In the genomic region with DNA sequence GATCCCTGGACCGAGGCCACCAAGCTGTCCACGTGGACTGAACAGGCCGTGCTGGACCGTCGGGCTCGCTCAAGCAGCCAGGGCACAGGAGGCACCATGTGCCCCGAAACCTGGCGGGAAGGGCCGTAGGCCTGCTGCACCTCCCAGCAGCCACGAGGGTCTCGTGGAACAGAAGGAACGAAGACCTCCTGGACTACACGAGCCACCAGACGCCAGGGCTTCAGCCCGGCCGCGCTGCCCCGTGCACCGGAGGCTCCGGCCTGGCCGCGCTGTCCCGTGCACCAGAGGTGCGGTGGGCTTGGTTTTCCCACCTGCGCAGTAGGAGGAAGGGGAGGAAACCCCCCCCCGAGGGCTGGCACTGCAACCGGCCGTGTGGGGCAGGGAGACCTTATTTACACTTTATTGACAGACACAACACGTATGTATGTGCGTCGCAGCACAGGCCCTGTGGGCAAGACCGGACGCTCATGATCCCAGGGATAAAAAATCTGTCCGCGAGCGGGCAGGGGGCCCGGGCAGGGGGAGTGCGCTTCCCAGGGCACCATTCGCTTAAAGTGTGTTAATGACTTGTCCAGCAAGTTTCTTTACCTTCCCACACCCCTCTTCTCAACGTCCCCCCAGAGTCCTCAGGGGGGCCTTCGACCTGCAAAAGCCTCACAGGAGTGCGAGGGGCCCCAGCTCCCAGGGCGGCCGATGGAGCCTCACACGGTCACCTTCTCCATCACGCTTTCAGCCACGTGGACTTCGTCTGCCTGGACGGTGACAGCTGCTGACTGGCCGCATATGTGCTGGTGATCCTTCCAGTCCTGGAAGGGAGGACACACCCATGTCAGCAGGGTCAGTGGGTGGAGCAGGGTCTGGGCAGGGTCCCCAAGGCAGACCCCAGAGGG, we compare ENCODE assay signal across 35 cellular contexts. TPM values are rescaled to one million over a fixed set of nuclear protein-coding genes. Genes with fewer than 3 reads are reported as not detected.
DNase-seq lines count a peak whose midpoint lies in the region; ATAC-seq, FAIRE-seq and TF ChIP-seq lines count a peak whose summit lies in the region.
"Had no signal": no experiment of that assay in that cellular context is flagged by ENCODE, and none has a peak within 500 bp of the region (broad histone marks: within the 10 kb centered on the region; RNA-seq: fewer than 3 reads in every experiment).

No MANE protein-coding gene starts in this region.

- H3K9me3 Mint-ChIP-seq in activated T-helper 2 cell treated with anti-CD3 and anti-CD28 coated beads, Interferon-gamma antibody, Interleukin-2, Interleukin-4, amounts not matched to agents 10 μg/mL and 5 μg/mL and 100 μg/mL, durations not matched to agents 14 hours and 24 hours and 36 hours, result no peaks in the 10 kb centered on the region
- H3K9me3 Mint-ChIP-seq: activated CD4-positive, alpha-beta memory T cell treated with anti-CD3 and anti-CD28 coated beads for 36 hours; effector memory CD8-positive, alpha-beta T cell; GM23338; immature natural killer cell; nephron; stimulated activated memory B cell treated with anti-CD40 and anti-IgM and Interleukin-4, amounts not matched to agents 10 μg/mL and 1 μg/mL and 100 μg/mL, for 72 hours; T-helper 2 cell treated with Interferon-gamma antibody and Interleukin-4, amounts not matched to agents 5 μg/mL and 100 μg/mL, for 36 hours had no signal

- TF ChIP-seq CTCF in GM12878 (IDR thresholded peaks at IDR 0.05 in 2 of 3, conservative IDR thresholded peaks at IDR 0.05 in 1 of 3; ENCODE audit: control insufficient read depth in 2 of 3, extremely low read depth in 1 of 3, insufficient read depth in 1 of 3, low read depth in 3 of 3, low read length in 3 of 3) (no peak), transverse colon (IDR thresholded peaks at IDR 0.05) (no peak)

- no peaks in the 10 kb centered on the region for H4K20me1 ChIP-seq in GM12878 (ENCODE audit: control insufficient read depth, insufficient read depth)

- no peaks in the 10 kb centered on the region for H3K4me1 Mint-ChIP-seq in activated T-helper 2 cell treated with anti-CD3 and anti-CD28 coated beads, Interferon-gamma antibody, Interleukin-2, Interleukin-4, amounts not matched to agents 10 μg/mL and 5 μg/mL and 100 μg/mL, durations not matched to agents 14 hours and 24 hours and 36 hours (ENCODE audit: low read depth)
- H3K4me1 Mint-ChIP-seq: nephron had no signal

- TF ChIP-seq POLR2A in GM12878 (IDR thresholded peaks at IDR 0.05; ENCODE audit: low read depth, low read length) (0 out of 2 replicates have a peak, but pooled peaks have one; percentile 16), transverse colon (IDR thresholded peaks at IDR 0.05) (no peak)

- ATAC-seq in GM12878, result no peak
- ATAC-seq: effector memory CD8-positive, alpha-beta T cell; GM23338; left cardiac atrium; mucosa of descending colon; stimulated activated memory B cell treated with anti-CD40 and anti-IgM and Interleukin-4, amounts not matched to agents 10 μg/mL and 1 μg/mL and 100 μg/mL, for 72 hours had no signal

- no peak overlapping the region for H3K4me2 ChIP-seq in GM12878 (ENCODE audit: control insufficient read depth, insufficient read depth)
- H3K4me2 ChIP-seq: BLaER1, GM23338 had no signal

- H3K36me3 Mint-ChIP-seq in activated T-helper 2 cell treated with anti-CD3 and anti-CD28 coated beads, Interferon-gamma antibody, Interleukin-2, Interleukin-4, amounts not matched to agents 10 μg/mL and 5 μg/mL and 100 μg/mL, durations not matched to agents 14 hours and 24 hours and 36 hours (ENCODE audit: low read depth), result peaks cover 10% of the 10 kb centered on the region

- H3K27ac Mint-ChIP-seq in activated T-helper 2 cell treated with anti-CD3 and anti-CD28 coated beads, Interferon-gamma antibody, Interleukin-2, Interleukin-4, amounts not matched to agents 10 μg/mL and 5 μg/mL and 100 μg/mL, durations not matched to agents 14 hours and 24 hours and 36 hours, result no peak overlapping the region
- H3K27ac Mint-ChIP-seq: activated CD4-positive, alpha-beta memory T cell treated with anti-CD3 and anti-CD28 coated beads for 36 hours; GM23338; immature natural killer cell; nephron; stimulated activated memory B cell treated with anti-CD40 and anti-IgM and Interleukin-4, amounts not matched to agents 10 μg/mL and 1 μg/mL and 100 μg/mL, for 72 hours; T-helper 2 cell treated with Interferon-gamma antibody and Interleukin-4, amounts not matched to agents 5 μg/mL and 100 μg/mL, for 36 hours had no signal

- in situ Hi-C loops in GM12878 (cut with MboI) (no loop called here), transverse colon (cut with MboI; ENCODE audit: low pct_ligation_motif_present in 1 of 4, low pct_unique_long_range_greater_than_20kb in 1 of 4, low sequenced_read_pairs in 3 of 4) (no loop called here)

- no peak overlapping the region for H3K4me3 Mint-ChIP-seq in activated T-helper 2 cell treated with anti-CD3 and anti-CD28 coated beads, Interferon-gamma antibody, Interleukin-2, Interleukin-4, amounts not matched to agents 10 μg/mL and 5 μg/mL and 100 μg/mL, durations not matched to agents 14 hours and 24 hours and 36 hours (ENCODE audit: low read depth)
- H3K4me3 Mint-ChIP-seq: activated CD4-positive, alpha-beta memory T cell treated with anti-CD3 and anti-CD28 coated beads for 36 hours; effector memory CD8-positive, alpha-beta T cell; GM23338; immature natural killer cell; nephron; stimulated activated memory B cell treated with anti-CD40 and anti-IgM and Interleukin-4, amounts not matched to agents 10 μg/mL and 1 μg/mL and 100 μg/mL, for 72 hours; T-helper 2 cell treated with Interferon-gamma antibody and Interleukin-4, amounts not matched to agents 5 μg/mL and 100 μg/mL, for 36 hours had no signal

- SMC1A ChIA-PET in GM12878 (lab: Charles Lee; ENCODE audit: uncharacterized antibody, unreplicated experiment), result no interaction called here

- H3K27ac ChIP-seq in GM12878 (ENCODE audit: control insufficient read depth, insufficient read depth), result no peak overlapping the region
- H3K27ac ChIP-seq in transverse colon, result no peak overlapping the region
- H3K27ac ChIP-seq: BLaER1, coronary artery, ovary had no signal

- WGBS in GM12878 (ENCODE audit: insufficient coverage, insufficient replicate concordance, low lambda C conversion rate, missing lambda C conversion rate), result 92% methylated on average over 50 of the region's 50 CpGs
- 86% methylated on average over 50 of the region's 50 CpGs; no CpG with 5 or more reads in 1 of the 2 donors for WGBS in transverse colon (ENCODE audit: low coverage in 1 of 2), 2 donors

- H3K27me3 Mint-ChIP-seq in activated T-helper 2 cell treated with anti-CD3 and anti-CD28 coated beads, Interferon-gamma antibody, Interleukin-2, Interleukin-4, amounts not matched to agents 10 μg/mL and 5 μg/mL and 100 μg/mL, durations not matched to agents 14 hours and 24 hours and 36 hours (ENCODE audit: low read depth), result peaks cover 3% of the 10 kb centered on the region

- CTCF ChIA-PET in GM12878 (lab: Yijun Ruan, JAX), result no interaction called here

- H3K4me1 ChIP-seq in GM12878 (ENCODE audit: control insufficient read depth, insufficient read depth, low read length) (peaks cover 13% of the 10 kb centered on the region), transverse colon (peaks cover 0 to 2% (median 0%) of the 10 kb centered on the region in 4 donors)

- H3K36me3 ChIP-seq in GM12878 (ENCODE audit: control insufficient read depth in 2 of 2, insufficient read depth in 2 of 2, low read length in 1 of 2) (peaks cover 0 to 2% of the 10 kb centered on the region in 2 experiments; a peak in 3 of 4 replicates), transverse colon (no peaks in the 10 kb centered on the region)
- H3K36me3 ChIP-seq: ovary had no signal

- POLR2A ChIA-PET in GM12878 (lab: Charles Lee), result interaction anchor here (0.6 kb wide), 1 partner anchor 275 kb away, joined by 5 read pairs; no protein-coding TSS in a partner anchor

- DNase-seq in D341Med (ENCODE audit: low spot score), result peak; percentile 29
- no peak for DNase-seq in GM12878 (ENCODE audit: low read depth, low spot score)
- DNase-seq in activated T-helper 2 cell treated with anti-CD3 and anti-CD28 coated beads, Interferon-gamma antibody, Interleukin-2, Interleukin-4, amounts not matched to agents 10 μg/mL and 5 μg/mL and 100 μg/mL, durations not matched to agents 14 hours and 24 hours and 36 hours (ENCODE audit: low spot score), result no peak
- DNase-seq in transverse colon, result no peak
- DNase-seq: activated CD4-positive, alpha-beta memory T cell treated with anti-CD3 and anti-CD28 coated beads for 36 hours; activated CD4-positive, CD25-positive, alpha-beta regulatory T cell treated with anti-CD3 and anti-CD28 coated beads, Interleukin-2, amount 50 U/mL, for 72 hours; activated naive CD4-positive, alpha-beta T cell treated with Interleukin-2 at 50 U/mL for 16 hours; caudate nucleus; effector memory CD8-positive, alpha-beta T cell; hippocampal formation; immature natural killer cell; left cardiac atrium; mucosa of descending colon; NCI-H1092 treated with DMSO at 0.1 percent for 48 hours; NCI-H187; NCI-H82; ovary; SIG-M5; trophoblast cell had no signal

- no peak for TF ChIP-seq EP300 in GM12878 (IDR thresholded peaks at IDR 0.05; ENCODE audit: borderline replicate concordance in 1 of 2, control insufficient read depth in 1 of 2, low read depth in 2 of 2, low read length in 2 of 2)
- no peak for TF ChIP-seq EP300 in transverse colon (IDR thresholded peaks at IDR 0.05; ENCODE audit: low read depth)

- H3K9me3 ChIP-seq in GM12878 (replicated peaks; ENCODE audit: control insufficient read depth, insufficient read depth, low read length) (no peaks in the 10 kb centered on the region), transverse colon (no peaks in the 10 kb centered on the region)
- H3K9me3 ChIP-seq: BLaER1, mucosa of descending colon, ovary had no signal

- intact Hi-C loops in GM12878 (cut with micrococcal nuclease; ENCODE audit: unreplicated experiment) (no loop called here), transverse colon (cut with DNase I; ENCODE audit: low total_unique reads) (no loop called here)
- intact Hi-C loops in activated T-helper 2 cell treated with anti-CD3 and anti-CD28 coated beads, Interferon-gamma antibody, Interleukin-2, Interleukin-4, amounts not matched to agents 10 μg/mL and 5 μg/mL and 100 μg/mL, durations not matched to agents 14 hours and 24 hours and 36 hours (cut with micrococcal nuclease), result no loop called here

- H3K4me3 ChIP-seq in GM12878 (no peak overlapping the region), transverse colon (no peak overlapping the region)
- H3K4me3 ChIP-seq: BLaER1, coronary artery, GM23338, mucosa of descending colon, ovary had no signal

- no TSS peak for BruUV-seq in GM12878 (replicated peaks; lab: Mats Ljungman, UMichigan)

- H3K79me2 ChIP-seq in GM12878 (ENCODE audit: control insufficient read depth, insufficient read depth, low read length), result no peaks in the 10 kb centered on the region

- FAIRE-seq in GM12878 (lab: Jason Lieb, UNC), result no peak
- FAIRE-seq: GM12891, RCC 7860 had no signal

- RAD21 ChIA-PET in GM12878 (lab: Charles Lee; ENCODE audit: unreplicated experiment), result no interaction called here

- no peak overlapping the region for H2AFZ ChIP-seq in GM12878 (ENCODE audit: control insufficient read depth, low read depth, low read length)
- H2AFZ ChIP-seq: GM23338 had no signal

- no peak for TF ChIP-seq RAD21 in GM12878 (IDR thresholded peaks at IDR 0.05; ENCODE audit: insufficient read depth, low read depth, low read length)

- H3K27me3 ChIP-seq in GM12878 (replicated peaks in 1 of 2; ENCODE audit: control insufficient read depth in 2 of 2, insufficient read depth in 2 of 2, low read length in 1 of 2), result no peaks in the 10 kb centered on the region
- peaks cover 12% of the 10 kb centered on the region for H3K27me3 ChIP-seq in transverse colon
- H3K27me3 ChIP-seq: ovary had no signal

- H3K9ac ChIP-seq in GM12878 (ENCODE audit: control insufficient read depth, insufficient read depth, low read length), result no peak overlapping the region
- H3K9ac ChIP-seq: BLaER1 had no signal

RNA-seq across cellular contexts. Expression of a gene that starts 7.0 kb away (rescaled TPM):
- 0.37 and 0.40 TPM in 2 replicates for total RNA-seq in GM12878 (2013; cell fraction: nucleolus; rRNA removed)
- total RNA-seq in GM12878 (2014; rRNA removed), result not detected in 2 replicates
- total RNA-seq in GM12878 (2014; rRNA removed; fragmentation: Illumina TruSeq; extraction: Trizol), result not detected in 2 replicates
- 0.24 TPM in 1 of 2 replicates, not detected in the other for total RNA-seq in GM12878 (2021)
- polyA plus RNA-seq in GM12878 (2011; ENCODE audit: low read depth), result not detected
- polyA plus RNA-seq in GM12878 (2011; rRNA removed), result not detected in 2 replicates
- polyA plus RNA-seq in GM12878 (2011; cell fraction: cytosol; rRNA removed), result not detected in 2 replicates
- polyA plus RNA-seq in GM12878 (2011; cell fraction: nucleus; rRNA removed), result 0.07 and 0.12 TPM in 2 replicates
- 0.08 and 0.26 TPM in 2 replicates for polyA plus RNA-seq in GM12878 (2012)
- polyA plus RNA-seq in GM12878 (2014; fragmentation: Illumina TruSeq; extraction: Trizol), result not detected in 2 replicates
- polyA plus RNA-seq in GM12878 (2014; fragmentation: Nextera tagmentation; extraction: Ambion mirVana), result not detected
- not detected in 2 replicates for polyA plus RNA-seq in GM12878 (2014; rRNA removed)
- not detected for polyA plus RNA-seq in GM12878 (2016; fragmentation: Nextera tagmentation; extraction: Ambion mirVana)
- not detected in 2 replicates for polyA minus RNA-seq in GM12878 (2011; rRNA and poly(A)+ RNA removed)
- polyA minus RNA-seq in GM12878 (2011; cell fraction: cytosol; rRNA and poly(A)+ RNA removed), result not detected in 2 replicates
- 0.29 TPM in 1 of 2 replicates, not detected in the other for polyA minus RNA-seq in GM12878 (2011; cell fraction: nucleus; rRNA and poly(A)+ RNA removed)
- 0.18 and 0.30 TPM in 2 replicates for total RNA-seq in activated T-helper 2 cell treated with anti-CD3 and anti-CD28 coated beads, Interferon-gamma antibody, Interleukin-2, Interleukin-4, amounts not matched to agents 10 μg/mL and 5 μg/mL and 100 μg/mL, durations not matched to agents 14 hours and 24 hours and 36 hours
- total RNA-seq in transverse colon, result not detected
- total RNA-seq: epithelial cell of proximal tubule, lung microvascular endothelial cell, M059J, skeletal muscle tissue had no signal
- polyA plus RNA-seq: immature natural killer cell had no signal

RNA-seq across cellular contexts. Expression of a gene that starts 17.1 kb away (rescaled TPM):
- not detected in 2 replicates for total RNA-seq in GM12878 (2013; cell fraction: nucleolus; rRNA removed)
- total RNA-seq in GM12878 (2014; rRNA removed) (not detected in 2 replicates), GM12878 (2014; rRNA removed; fragmentation: Illumina TruSeq; extraction: Trizol) (not detected in 2 replicates), GM12878 (2021) (not detected in 2 replicates), transverse colon (not detected)
- polyA plus RNA-seq in GM12878 (2011; ENCODE audit: low read depth), result not detected
- polyA plus RNA-seq in GM12878 (2011; rRNA removed) (not detected in 2 replicates), GM12878 (2014; fragmentation: Illumina TruSeq; extraction: Trizol) (not detected in 2 replicates), GM12878 (2014; fragmentation: Nextera tagmentation; extraction: Ambion mirVana) (not detected), GM12878 (2014; rRNA removed) (not detected in 2 replicates), GM12878 (2016; fragmentation: Nextera tagmentation; extraction: Ambion mirVana) (not detected)
- not detected in 2 replicates for polyA plus RNA-seq in GM12878 (2011; cell fraction: cytosol; rRNA removed)
- not detected in 2 replicates for polyA plus RNA-seq in GM12878 (2011; cell fraction: nucleus; rRNA removed)
- polyA plus RNA-seq in GM12878 (2012), result not detected in 2 replicates
- not detected in 2 replicates for polyA minus RNA-seq in GM12878 (2011; rRNA and poly(A)+ RNA removed)
- polyA minus RNA-seq in GM12878 (2011; cell fraction: cytosol; rRNA and poly(A)+ RNA removed), result not detected in 2 replicates
- not detected in 2 replicates for polyA minus RNA-seq in GM12878 (2011; cell fraction: nucleus; rRNA and poly(A)+ RNA removed)
- total RNA-seq in activated T-helper 2 cell treated with anti-CD3 and anti-CD28 coated beads, Interferon-gamma antibody, Interleukin-2, Interleukin-4, amounts not matched to agents 10 μg/mL and 5 μg/mL and 100 μg/mL, durations not matched to agents 14 hours and 24 hours and 36 hours, result not detected in 2 replicates
- total RNA-seq: activated CD4-positive, alpha-beta memory T cell treated with anti-CD3 and anti-CD28 coated beads for 36 hours; epithelial cell of proximal tubule; GM23338; left cardiac atrium; lung microvascular endothelial cell; M059J; NCI-H460; ovary; subcutaneous adipose tissue had no signal
- polyA plus RNA-seq: adipose tissue, AG04450, immature natural killer cell had no signal

RNA-seq across cellular contexts. Expression of a gene that starts 19.3 kb away (rescaled TPM):
- not detected in 2 replicates for total RNA-seq in GM12878 (2013; cell fraction: nucleolus; rRNA removed)
- total RNA-seq in GM12878 (2014; rRNA removed) (0.05 TPM in 1 of 2 replicates, not detected in the other), GM12878 (2014; rRNA removed; fragmentation: Illumina TruSeq; extraction: Trizol) (not detected in 2 replicates), GM12878 (2021) (0.40 TPM in 1 of 2 replicates, not detected in the other), transverse colon (1,000 to 10,000 TPM in 1 of 4 donors, 100 to 1,000 TPM in 3; 256 to 1,063 (median 597) TPM)
- not detected for polyA plus RNA-seq in GM12878 (2011; ENCODE audit: low read depth)
- polyA plus RNA-seq in GM12878 (2011; rRNA removed) (not detected in 2 replicates), GM12878 (2014; fragmentation: Illumina TruSeq; extraction: Trizol) (not detected in 2 replicates), GM12878 (2014; fragmentation: Nextera tagmentation; extraction: Ambion mirVana) (not detected), GM12878 (2014; rRNA removed) (0.06 TPM in 1 of 2 replicates, not detected in the other), GM12878 (2016; fragmentation: Nextera tagmentation; extraction: Ambion mirVana) (not detected)
- polyA plus RNA-seq in GM12878 (2011; cell fraction: cytosol; rRNA removed), result not detected in 2 replicates
- polyA plus RNA-seq in GM12878 (2011; cell fraction: nucleus; rRNA removed), result not detected in 2 replicates
- polyA plus RNA-seq in GM12878 (2012), result 0.11 and 0.19 TPM in 2 replicates
- not detected in 2 replicates for polyA minus RNA-seq in GM12878 (2011; rRNA and poly(A)+ RNA removed)
- not detected in 2 replicates for polyA minus RNA-seq in GM12878 (2011; cell fraction: cytosol; rRNA and poly(A)+ RNA removed)
- not detected in 2 replicates for polyA minus RNA-seq in GM12878 (2011; cell fraction: nucleus; rRNA and poly(A)+ RNA removed)
- not detected in 2 replicates for total RNA-seq in activated T-helper 2 cell treated with anti-CD3 and anti-CD28 coated beads, Interferon-gamma antibody, Interleukin-2, Interleukin-4, amounts not matched to agents 10 μg/mL and 5 μg/mL and 100 μg/mL, durations not matched to agents 14 hours and 24 hours and 36 hours
- total RNA-seq: activated CD4-positive, alpha-beta memory T cell treated with anti-CD3 and anti-CD28 coated beads for 36 hours; epithelial cell of proximal tubule; GM23338; left cardiac atrium; lung microvascular endothelial cell; M059J; subcutaneous adipose tissue had no signal
- polyA plus RNA-seq: AG04450, GM23338, immature natural killer cell had no signal

RNA-seq across cellular contexts. Expression of a gene that starts 28.3 kb away (rescaled TPM):
- 129 and 153 TPM in 2 replicates for total RNA-seq in GM12878 (2013; cell fraction: nucleolus; rRNA removed)
- total RNA-seq in GM12878 (2014; rRNA removed), result 119 and 141 TPM in 2 replicates
- total RNA-seq in GM12878 (2014; rRNA removed; fragmentation: Illumina TruSeq; extraction: Trizol), result 24.3 and 24.4 TPM in 2 replicates
- 115 and 116 TPM in 2 replicates for total RNA-seq in GM12878 (2021)
- 17.8 TPM for polyA plus RNA-seq in GM12878 (2011; ENCODE audit: low read depth)
- polyA plus RNA-seq in GM12878 (2011; rRNA removed), result 22.0 and 65.3 TPM in 2 replicates
- 83.0 and 157 TPM in 2 replicates for polyA plus RNA-seq in GM12878 (2011; cell fraction: cytosol; rRNA removed)
- 623 and 683 TPM in 2 replicates for polyA plus RNA-seq in GM12878 (2011; cell fraction: nucleus; rRNA removed)
- polyA plus RNA-seq in GM12878 (2012), result 112 and 138 TPM in 2 replicates
- 0.71 and 8.1 TPM in 2 replicates for polyA plus RNA-seq in GM12878 (2014; fragmentation: Illumina TruSeq; extraction: Trizol)
- 10 to 100 TPM in 1 of 2 experiments, 1 to 10 TPM in 1; 4.4 to 26.4 TPM for polyA plus RNA-seq in GM12878 (2014; fragmentation: Nextera tagmentation; extraction: Ambion mirVana)
- polyA plus RNA-seq in GM12878 (2014; rRNA removed), result 129 and 142 TPM in 2 replicates
- polyA plus RNA-seq in GM12878 (2016; fragmentation: Nextera tagmentation; extraction: Ambion mirVana), result 10 to 100 TPM; 69.9 to 88.5 TPM
- polyA minus RNA-seq in GM12878 (2011; rRNA and poly(A)+ RNA removed), result 50.5 and 146 TPM in 2 replicates
- 62.5 and 71.1 TPM in 2 replicates for polyA minus RNA-seq in GM12878 (2011; cell fraction: cytosol; rRNA and poly(A)+ RNA removed)
- 201 and 259 TPM in 2 replicates for polyA minus RNA-seq in GM12878 (2011; cell fraction: nucleus; rRNA and poly(A)+ RNA removed)
- total RNA-seq in activated T-helper 2 cell treated with anti-CD3 and anti-CD28 coated beads, Interferon-gamma antibody, Interleukin-2, Interleukin-4, amounts not matched to agents 10 μg/mL and 5 μg/mL and 100 μg/mL, durations not matched to agents 14 hours and 24 hours and 36 hours, result 26.8 and 30.3 TPM in 2 replicates
- 100 to 1,000 TPM in 1 of 4 donors, 10 to 100 TPM in 3; 40.4 to 122 (median 49.9) TPM for total RNA-seq in transverse colon
- total RNA-seq: M059J had no signal

RNA-seq across cellular contexts. Expression of a gene that starts 50.9 kb away (rescaled TPM):
- 64.8 and 65.6 TPM in 2 replicates for total RNA-seq in GM12878 (2013; cell fraction: nucleolus; rRNA removed)
- total RNA-seq in GM12878 (2014; rRNA removed) (47.6 and 48.6 TPM in 2 replicates), GM12878 (2014; rRNA removed; fragmentation: Illumina TruSeq; extraction: Trizol) (21.2 and 23.0 TPM in 2 replicates), GM12878 (2021) (51.3 and 57.1 TPM in 2 replicates), transverse colon (10 to 100 TPM; 24.4 to 84.5 (median 34.0) TPM)
- polyA plus RNA-seq in GM12878 (2011; ENCODE audit: low read depth), result 7.2 TPM
- polyA plus RNA-seq in GM12878 (2011; rRNA removed) (10.2 and 21.6 TPM in 2 replicates), GM12878 (2014; fragmentation: Illumina TruSeq; extraction: Trizol) (4.4 and 17.1 TPM in 2 replicates), GM12878 (2014; fragmentation: Nextera tagmentation; extraction: Ambion mirVana) (1 to 10 TPM in 1 of 2 experiments, under 1 TPM in 1; 0.68 to 5.5 TPM), GM12878 (2014; rRNA removed) (43.7 and 51.5 TPM in 2 replicates), GM12878 (2016; fragmentation: Nextera tagmentation; extraction: Ambion mirVana) (10 to 100 TPM; 28.8 to 41.0 TPM)
- 37.2 and 47.3 TPM in 2 replicates for polyA plus RNA-seq in GM12878 (2011; cell fraction: cytosol; rRNA removed)
- polyA plus RNA-seq in GM12878 (2011; cell fraction: nucleus; rRNA removed), result 31.1 and 35.9 TPM in 2 replicates
- polyA plus RNA-seq in GM12878 (2012), result 23.4 and 29.5 TPM in 2 replicates
- polyA minus RNA-seq in GM12878 (2011; rRNA and poly(A)+ RNA removed), result 18.2 and 35.1 TPM in 2 replicates
- polyA minus RNA-seq in GM12878 (2011; cell fraction: cytosol; rRNA and poly(A)+ RNA removed), result 21.3 and 22.6 TPM in 2 replicates
- polyA minus RNA-seq in GM12878 (2011; cell fraction: nucleus; rRNA and poly(A)+ RNA removed), result 10.5 and 23.0 TPM in 2 replicates
- 61.2 and 72.0 TPM in 2 replicates for total RNA-seq in activated T-helper 2 cell treated with anti-CD3 and anti-CD28 coated beads, Interferon-gamma antibody, Interleukin-2, Interleukin-4, amounts not matched to agents 10 μg/mL and 5 μg/mL and 100 μg/mL, durations not matched to agents 14 hours and 24 hours and 36 hours

Comparison
In these comparisons a context has a peak if more than half of its experiments do, and no peak if none do; other contexts are left out.
1. RNA of a gene that starts 19.3 kb away (total RNA-seq): 256 to 1,063 TPM in transverse colon; 0.05 to 0.40 TPM in GM12878 and not detected in activated T-helper 2 cell treated with anti-CD3 and anti-CD28 coated beads, Interferon-gamma antibody, Interleukin-2, Interleukin-4, amounts not matched to agents 10 μg/mL and 5 μg/mL and 100 μg/mL, durations not matched to agents 14 hours and 24 hours and 36 hours; every median in the first group is over 100 times any median in the second.